Comparison of ENCODE assay signal across 1 cellular context in genomic region chr20:34956751-34957472, GRCh38.
TF ChIP-seq lines count a peak whose summit lies in the region.

No MANE protein-coding gene starts in this region.

TF ChIP-seq in neural cell, 6 proteins besides CTCF, POLR2A, EP300 and RAD21 (continued from another document):
- TF ChIP-seq REST (IDR thresholded peaks at IDR 0.05; ENCODE audit: borderline replicate concordance), result no peak
- no peak for TF ChIP-seq EZH2 (IDR thresholded peaks at IDR 0.05; ENCODE audit: borderline replicate concordance, insufficient read depth, low read length, poor library complexity, severe bottlenecking)
- TF ChIP-seq SMC3 (conservative IDR thresholded peaks at IDR 0.05; ENCODE audit: poor library complexity), result no peak
- TF ChIP-seq MXI1 (conservative IDR thresholded peaks at IDR 0.05; ENCODE audit: poor library complexity, severe bottlenecking), result no peak
- no peak for TF ChIP-seq TAF1 (IDR thresholded peaks at IDR 0.05; ENCODE audit: low read depth)
TF ChIP-seq in neural cell: peak in this region for 0.
